ENCODE assay signal across 20 cellular contexts in genomic region chr15:96349034-96349932, GRCh38. TPM values are rescaled to one million over a fixed set of nuclear protein-coding genes. Genes with fewer than 3 reads are reported as not detected.
A peak's percentile ranks its signal among the peaks of the same experiment; 100 is the strongest.
DNase-seq lines count a peak whose midpoint lies in the region; ATAC-seq, FAIRE-seq and TF ChIP-seq lines count a peak whose summit lies in the region.
"Had no signal": no experiment of that assay in that cellular context is flagged by ENCODE, and none has a peak within 500 bp of the region (broad histone marks: within the 10 kb centered on the region; RNA-seq: fewer than 3 reads in every experiment).

No MANE protein-coding gene starts in this region.

- H3K18ac ChIP-seq in H1 (ENCODE audit: extremely low read depth, low read length) (no peak overlapping the region), mesenchymal stem cell (ENCODE audit: low read depth in 1 of 2, low read length in 2 of 2) (peak overlapping the region; percentile 81 to 84)

- no peak overlapping the region for H3K56ac ChIP-seq in H1 (replicated peaks; ENCODE audit: insufficient read length, low read depth, low read length)

- no peak overlapping the region for H2AK5ac ChIP-seq in H1 (ENCODE audit: low read depth, low read length)
- H2AK5ac ChIP-seq in mesenchymal stem cell (ENCODE audit: low read length, severe bottlenecking): peak overlapping the region; percentile 38

- no peak overlapping the region for H3K4me3 ChIP-seq in Panc1 (ENCODE audit: low read depth in 2 of 2, low read length in 2 of 2)
- H3K4me3 ChIP-seq in H1 (ENCODE audit: extremely low read depth in 1 of 4, insufficient read depth in 2 of 4, low read depth in 3 of 4, low read length in 4 of 4): no peak overlapping the region
- H3K4me3 ChIP-seq in mesenchymal stem cell (ENCODE audit: insufficient read depth in 1 of 2, low read depth in 1 of 2, low read length in 2 of 2): peak overlapping the region in 1 of 2 experiments; percentile 23
- H3K4me3 ChIP-seq in testis: no peak overlapping the region
- H3K4me3 ChIP-seq in SJCRH30: no peak overlapping the region
- H3K4me3 ChIP-seq: pancreas had no signal

- peak overlapping the region in 1 of 2 experiments; percentile 18; a peak in 2 of 4 replicates for H3K4me2 ChIP-seq in H1 (ENCODE audit: insufficient read depth in 1 of 2, low read depth in 2 of 2, low read length in 2 of 2)
- no peak overlapping the region for H3K4me2 ChIP-seq in mesenchymal stem cell (ENCODE audit: low read length, poor library complexity, severe bottlenecking)

- no TSS peak for BruUV-seq in Panc1 (replicated peaks; lab: Mats Ljungman, UMichigan)

- POLR2A ChIA-PET in Panc1 (lab: Charles Lee) (no interaction called here), H1 (lab: Charles Lee; ENCODE audit: partially characterized antibody) (interaction anchor here (1.0 to 1.7 kb wide), 2 partner anchors 9 to 11 kb away, joined by 4 to 6 read pairs; no protein-coding TSS in a partner anchor)

- H3K23me2 ChIP-seq in H1 (ENCODE audit: low read depth, low read length): peaks cover 7% of the 10 kb centered on the region; the same call in 1 of the 2 replicates

- 15% methylated on average over 5 of the region's 5 CpGs; no CpG with 5 or more reads in 1 of the 2 experiments for WGBS in H1 (ENCODE audit: extremely low coverage in 1 of 2, insufficient coverage in 1 of 2, insufficient read length in 1 of 2, insufficient replicate concordance in 2 of 2, low coverage in 1 of 2, low lambda C conversion rate in 2 of 2, missing lambda C conversion rate in 1 of 2), 2 experiments
- 45% methylated on average over 4 of the region's 5 CpGs for WGBS in mesenchymal stem cell
- 43 to 61% methylated on average over 5 of the region's 5 CpGs for WGBS in testis, 2 donors

- ATAC-seq in Panc1: no peak
- ATAC-seq: activated T-cell treated with anti-CD3 and anti-CD28 coated beads, Interleukin-2, amount 50 U/mL, for 72 hours; effector memory CD8-positive, alpha-beta T cell; pancreas had no signal

- TF ChIP-seq CTCF in Panc1 (IDR thresholded peaks at IDR 0.05): no peak
- TF ChIP-seq CTCF in H1 (IDR thresholded peaks at IDR 0.05; ENCODE audit: control extremely low read depth in 1 of 3, insufficient read depth in 1 of 3, low read depth in 1 of 3, low read length in 3 of 3): no peak
- TF ChIP-seq CTCF in testis (IDR thresholded peaks at IDR 0.05): no peak

- peaks cover 5 to 29% of the 10 kb centered on the region in 2 experiments for H4K20me1 ChIP-seq in H1 (replicated peaks in 1 of 2; ENCODE audit: control insufficient read depth in 1 of 2, insufficient read depth in 2 of 2, low read length in 2 of 2)

- no peak for TF ChIP-seq RAD21 in H1 (IDR thresholded peaks at IDR 0.05 in 1 of 2, conservative IDR thresholded peaks at IDR 0.05 in 1 of 2; ENCODE audit: low read depth in 2 of 2, low read length in 2 of 2)

- in situ Hi-C loops in Panc1 (cut with HindIII; ENCODE audit: low pct_unique_long_range_greater_than_20kb, low sequenced_read_pairs): no loop called here

- intact Hi-C loops in Panc1 (cut with micrococcal nuclease; ENCODE audit: unreplicated experiment) (no loop called here), testis (cut with DNase I; ENCODE audit: low total_unique reads) (loop anchor here (10.0 kb wide), 1 partner anchor 1084 kb away; no protein-coding TSS in a partner anchor)

- H4K91ac ChIP-seq in H1 (replicated peaks; ENCODE audit: insufficient read length, low read length) (no peak overlapping the region), mesenchymal stem cell (ENCODE audit: low read length) (no peak overlapping the region)

- H3K9me3 ChIP-seq in Panc1 (ENCODE audit: control insufficient read depth, insufficient read depth, low read depth, low read length): no peaks in the 10 kb centered on the region
- no peaks in the 10 kb centered on the region for H3K9me3 ChIP-seq in H1 (ENCODE audit: insufficient read depth in 2 of 2, low read depth in 1 of 2, low read length in 1 of 2)
- H3K9me3 ChIP-seq in mesenchymal stem cell (ENCODE audit: control insufficient read depth, low read length): no peaks in the 10 kb centered on the region
- no peaks in the 10 kb centered on the region for H3K9me3 ChIP-seq in testis
- H3K9me3 ChIP-seq in SJCRH30 (replicated peaks): no peaks in the 10 kb centered on the region
- H3K9me3 ChIP-seq: pancreas had no signal

- FAIRE-seq in H1 (lab: Jason Lieb, UNC) (no peak), HTR-8/SVneo (lab: Jason Lieb, UNC) (no peak)
- FAIRE-seq: GM12891, pancreas had no signal

- no peak for DNase-seq in Panc1 (ENCODE audit: low read depth, low spot score)
- no peak for DNase-seq in H1 (ENCODE audit: low read depth in 1 of 2, low spot score in 2 of 2)
- DNase-seq in mesenchymal stem cell: peak; percentile 29
- DNase-seq in testis: no peak
- no peak for DNase-seq in midbrain (lab: John Stamatoyannopoulos, UW)
- DNase-seq in NCI-H226: no peak
- DNase-seq in SJCRH30: no peak
- DNase-seq in HTR-8/SVneo (ENCODE audit: insufficient read length, low spot score): no peak
- DNase-seq: activated CD4-positive, alpha-beta T cell treated with anti-CD3 and anti-CD28 coated beads, Interleukin-2, amount 10 ng/mL, durations not matched to agents 24 days and 14 days; activated T-cell treated with anti-CD3 and anti-CD28 coated beads, Interleukin-2, amount 50 U/mL, for 72 hours; CD4-positive, alpha-beta T cell; effector memory CD8-positive, alpha-beta T cell; EL; hypothalamus; mesendoderm; NCI-H2029; NCI-H69; pancreas had no signal

- CTCF ChIA-PET in Panc1 (lab: Charles Lee) (interaction anchor here (0.6 to 2.4 kb wide), 3 partner anchors 13 to 735 kb away, joined by 3 to 11 read pairs (median 10); no protein-coding TSS in a partner anchor), H1 (lab: Charles Lee; ENCODE audit: partially characterized antibody) (interaction anchor here (0.6 to 3.0 kb wide), 8 partner anchors 9 to 1766 kb away, joined by 3 to 12 read pairs (median 4); no protein-coding TSS in a partner anchor)

- H3K27ac ChIP-seq in Panc1 (ENCODE audit: low read length) (0 out of 2 replicates have a peak overlapping the region, but pooled peaks have one; percentile 23), H1 (ENCODE audit: low read depth, low read length) (no peak overlapping the region), mesenchymal stem cell (ENCODE audit: low read length, poor library complexity, severe bottlenecking) (peak overlapping the region; percentile 67), testis (peak overlapping the region; percentile 95 to 97), SJCRH30 (no peak overlapping the region)
- H3K27ac ChIP-seq: RWPE1 had no signal

- H3K79me1 ChIP-seq in H1 (ENCODE audit: low read depth, low read length): no peaks in the 10 kb centered on the region
- no peaks in the 10 kb centered on the region for H3K79me1 ChIP-seq in mesenchymal stem cell (replicated peaks; ENCODE audit: low read length, poor library complexity, severe bottlenecking)

- no peak for TF ChIP-seq EP300 in H1 (IDR thresholded peaks at IDR 0.05; ENCODE audit: borderline replicate concordance in 1 of 2, low read depth in 2 of 2, low read length in 2 of 2)

- H2BK15ac ChIP-seq in H1 (ENCODE audit: low read length) (no peak overlapping the region), mesenchymal stem cell (ENCODE audit: low read depth, poor library complexity, severe bottlenecking) (no peak overlapping the region)

- no peak overlapping the region for H2BK120ac ChIP-seq in H1 (replicated peaks; ENCODE audit: low read depth, low read length)
- no peak overlapping the region for H2BK120ac ChIP-seq in mesenchymal stem cell (ENCODE audit: low read depth, low read length)

- H3K14ac ChIP-seq in H1 (ENCODE audit: insufficient read length) (no peak overlapping the region), mesenchymal stem cell (ENCODE audit: low read length in 2 of 2) (no peak overlapping the region)

- H3K9ac ChIP-seq in H1 (replicated peaks in 1 of 4; ENCODE audit: extremely low read depth in 1 of 4, low read depth in 3 of 4, low read length in 3 of 4): no peak overlapping the region
- H3K9ac ChIP-seq in mesenchymal stem cell (ENCODE audit: low read length): peak overlapping the region; percentile 73

- H2BK12ac ChIP-seq in H1 (ENCODE audit: low read depth, low read length): peak overlapping the region; percentile 14; the same call in 1 of the 2 replicates
- H2BK12ac ChIP-seq in mesenchymal stem cell (ENCODE audit: low read length in 2 of 2): no peak overlapping the region

- H4K8ac ChIP-seq in H1 (ENCODE audit: extremely low read depth, insufficient read depth, low read length): no peak overlapping the region
- H4K8ac ChIP-seq in mesenchymal stem cell (ENCODE audit: low read length): no peak overlapping the region

- H2BK5ac ChIP-seq in H1 (ENCODE audit: low read depth, low read length): no peak overlapping the region
- H2BK5ac ChIP-seq in mesenchymal stem cell (ENCODE audit: low read depth, low read length, poor library complexity, severe bottlenecking): no peak overlapping the region

- H4K5ac ChIP-seq in H1 (ENCODE audit: insufficient read length, low read depth, low read length): no peak overlapping the region

- no peaks in the 10 kb centered on the region for H3K79me2 ChIP-seq in H1 (ENCODE audit: control insufficient read depth in 1 of 2, insufficient read depth in 2 of 2, low read length in 2 of 2)

- H3K4me1 ChIP-seq in Panc1 (ENCODE audit: control insufficient read depth, insufficient read depth, low read length) (peaks cover 38% of the 10 kb centered on the region), H1 (replicated peaks in 1 of 4; ENCODE audit: control insufficient read depth in 3 of 4, insufficient read depth in 4 of 4, low read length in 3 of 4) (peaks cover 19 to 34% (median 20%) of the 10 kb centered on the region in 4 experiments; a peak in 6 of 7 replicates), mesenchymal stem cell (ENCODE audit: control insufficient read depth, insufficient read depth, low read depth, low read length) (peaks cover 41% of the 10 kb centered on the region), testis (peaks cover 41% of the 10 kb centered on the region), SJCRH30 (no peaks in the 10 kb centered on the region)
- H3K4me1 ChIP-seq: pancreas had no signal

- TF ChIP-seq POLR2A in H1 (IDR thresholded peaks at IDR 0.05; ENCODE audit: control extremely low read depth in 1 of 2, low read depth in 2 of 2, low read length in 2 of 2): no peak
- TF ChIP-seq POLR2A in testis (IDR thresholded peaks at IDR 0.05): no peak

- H3K4ac ChIP-seq in H1 (replicated peaks; ENCODE audit: insufficient read length, low read depth, low read length) (no peak overlapping the region), mesenchymal stem cell (ENCODE audit: low read depth in 1 of 2, low read length in 2 of 2) (no peak overlapping the region)

- H3K23ac ChIP-seq in H1 (ENCODE audit: insufficient read length): no peak overlapping the region
- H3K23ac ChIP-seq in mesenchymal stem cell (ENCODE audit: low read length in 2 of 2): no peak overlapping the region

- H3K36me3 ChIP-seq in Panc1 (ENCODE audit: control insufficient read depth, insufficient read depth, low read length): no peaks in the 10 kb centered on the region
- no peaks in the 10 kb centered on the region; a peak in 1 of 8 replicates for H3K36me3 ChIP-seq in H1 (ENCODE audit: control insufficient read depth in 2 of 4, insufficient read depth in 4 of 4, low read length in 3 of 4)
- peaks cover 24 to 29% of the 10 kb centered on the region in 2 experiments for H3K36me3 ChIP-seq in mesenchymal stem cell (ENCODE audit: control insufficient read depth in 1 of 2, insufficient read depth in 2 of 2, low read depth in 1 of 2, low read length in 2 of 2)
- no peaks in the 10 kb centered on the region for H3K36me3 ChIP-seq in testis (ENCODE audit: low read depth, missing control alignments)
- peaks cover 10% of the 10 kb centered on the region for H3K36me3 ChIP-seq in SJCRH30
- H3K36me3 ChIP-seq: pancreas had no signal

- H2AFZ ChIP-seq in H1 (ENCODE audit: low read length) (no peak overlapping the region), mesenchymal stem cell (ENCODE audit: low read depth, low read length) (no peak overlapping the region)

- H3K27me3 ChIP-seq in Panc1 (ENCODE audit: control insufficient read depth, insufficient read depth, low read length) (no peaks in the 10 kb centered on the region), H1 (replicated peaks in 1 of 4; ENCODE audit: control insufficient read depth in 3 of 4, extremely low read depth in 1 of 4, insufficient read depth in 3 of 4, low read length in 3 of 4) (peaks cover 95 to 100% (median 99%) of the 10 kb centered on the region in 4 experiments), mesenchymal stem cell (ENCODE audit: control insufficient read depth in 1 of 2, insufficient read depth in 1 of 2, low read length in 2 of 2) (no peaks in the 10 kb centered on the region), testis (no peaks in the 10 kb centered on the region), SJCRH30 (no peaks in the 10 kb centered on the region)
- H3K27me3 ChIP-seq: pancreas had no signal

- H2BK20ac ChIP-seq in H1 (ENCODE audit: low read length): no peak overlapping the region

RNA-seq across cellular contexts. Expression of gene NR2F2, which starts 18.8 kb away (rescaled TPM):
- total RNA-seq in Panc1 (2021; ENCODE audit: unreplicated experiment): 53.7 TPM
- 108 TPM for polyA plus RNA-seq in Panc1 (2012; ENCODE audit: insufficient read length)
- total RNA-seq in H1 (2021; fragmentation: NEBNext Ultra II Directional; extraction: Animal tissue kit (Norgen Biotek cat#: 25700)): not detected in 2 replicates
- 0.03 and 0.14 TPM in 2 replicates for polyA plus RNA-seq in H1 (2011; rRNA removed)
- polyA plus RNA-seq in H1 (2011; cell fraction: cytosol; rRNA removed): 0.05 TPM
- polyA plus RNA-seq in H1 (2011; cell fraction: nucleus; rRNA removed): 0.07 TPM
- 0.21 to 0.88 TPM (median 0.46 TPM) in 4 replicates for polyA plus RNA-seq in H1 (2012, experiment 1 of 2)
- 0.10 TPM for polyA plus RNA-seq in H1 (2012, experiment 2 of 2)
- polyA plus RNA-seq in H1 (2013, experiment 1 of 2): 0.04 TPM
- polyA plus RNA-seq in H1 (2013, experiment 2 of 2): 0.04 TPM
- polyA minus RNA-seq in H1 (2011; rRNA and poly(A)+ RNA removed): 0.03 TPM in 1 of 2 replicates, not detected in the other
- 0.29 TPM for polyA minus RNA-seq in H1 (2011; cell fraction: cytosol; rRNA and poly(A)+ RNA removed)
- not detected for polyA minus RNA-seq in H1 (2011; cell fraction: nucleus; rRNA and poly(A)+ RNA removed)
- 117 TPM for polyA plus RNA-seq in mesenchymal stem cell (2013, experiment 1 of 2)
- polyA plus RNA-seq in mesenchymal stem cell (2013, experiment 2 of 2): 115 TPM
- 10 to 100 TPM; 31.2 to 38.2 TPM for total RNA-seq in testis
- 42.9 TPM for polyA plus RNA-seq in testis (ENCODE audit: insufficient read depth, low read depth, low replicate concordance)
- 24.5 and 24.9 TPM in 2 replicates for total RNA-seq in SJCRH30 (2014; rRNA removed; shearing (Covaris generic))
- total RNA-seq: activated CD4-positive, alpha-beta T cell treated with anti-CD3 and anti-CD28 coated beads, Interleukin-2, amount 10 ng/mL, durations not matched to agents 24 days and 14 days; activated T-cell treated with anti-CD3 and anti-CD28 coated beads, Interleukin-2, amount 50 U/mL, for 72 hours; CD4-positive, alpha-beta T cell had no signal

Comparison
In these comparisons a context has a peak if more than half of its experiments do, and no peak if none do; other contexts are left out.
1. H3K27ac ChIP-seq: peak in Panc1 (single experiment), mesenchymal stem cell (single experiment) and testis (2 of 2); none in H1 (single experiment) and SJCRH30 (single experiment).
2. RNA of gene NR2F2, which starts 18.8 kb away (total RNA-seq): 53.7 TPM in Panc1 (single experiment), 31.2 to 38.2 TPM in testis and 24.5 to 24.9 TPM in SJCRH30; not detected in H1; every median in the first group is over 10 times any median in the second.